Comparison of ENCODE assay signal across 1 cellular context in genomic region chr19:52500474-52500873, GRCh38. TPM values are rescaled to one million over a fixed set of nuclear protein-coding genes. Genes with fewer than 3 reads are reported as not detected.
"Had no signal": no experiment of that assay in that cellular context is flagged by ENCODE, and none has a peak within 500 bp of the region (broad histone marks: within the 10 kb centered on the region; RNA-seq: fewer than 3 reads in every experiment).

No MANE protein-coding gene starts in this region.

RNA-seq across cellular contexts. Expression of gene ZNF578, which starts 47.1 kb away (rescaled TPM):
- total RNA-seq: chondrocyte had no signal
